ENCODE assay signal across 10 cellular contexts in the genomic region with DNA sequence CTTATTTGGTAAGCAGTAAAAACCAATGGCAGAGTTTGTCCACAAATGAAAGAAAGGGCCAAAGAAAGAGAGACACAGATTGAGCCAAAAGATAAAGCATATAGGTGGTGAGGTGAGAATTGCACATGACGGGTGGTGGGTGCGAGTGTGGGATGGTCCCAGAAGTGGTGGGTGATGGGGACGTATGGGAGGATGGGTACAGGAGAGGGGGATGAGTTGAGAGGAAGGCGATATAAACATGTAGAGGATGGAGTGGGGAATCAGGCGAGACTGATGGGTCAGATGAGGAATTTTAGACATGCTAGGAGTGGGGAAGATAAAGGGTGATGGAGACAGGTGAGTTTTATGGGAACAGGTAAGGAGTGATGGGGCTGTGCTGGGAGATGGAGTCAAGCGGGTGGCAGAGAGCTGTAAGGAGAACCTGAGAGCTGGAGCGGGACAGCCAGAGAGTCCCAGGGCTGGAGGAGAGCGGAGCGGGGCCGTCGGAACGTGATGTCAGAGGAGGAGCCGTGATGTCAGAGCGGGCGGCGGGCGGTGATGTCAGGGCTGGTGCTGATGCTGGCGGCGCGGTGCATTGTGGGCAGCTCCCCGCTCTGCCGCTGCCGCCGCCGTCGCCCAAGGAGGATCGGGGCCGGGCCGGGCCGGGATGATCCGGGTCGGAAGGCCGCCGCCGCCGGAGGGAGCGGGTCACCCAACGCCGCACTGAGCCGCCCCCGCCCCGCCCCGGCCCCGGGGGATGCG.
DNase-seq lines count a peak whose midpoint lies in the region; ATAC-seq lines count a peak whose summit lies in the region.
"Had no signal": no experiment of that assay in that cellular context is flagged by ENCODE, and none has a peak within 500 bp of the region (broad histone marks: within the 10 kb centered on the region; RNA-seq: fewer than 3 reads in every experiment).

A gene (plus strand): TSS at position 574 of the 741 bp plus-strand sequence. CDS start 3,180 bp downstream, outside the sequence.

- peaks cover 12% of the 10 kb centered on the region for H3K4me1 Mint-ChIP-seq in stimulated activated effector memory CD8-positive, alpha-beta T cell treated with anti-CD3 and anti-CD28 coated beads, Interleukin-12 subunit alpha, Interleukin-12 subunit beta, amount 100 ng/mL, for 72 hours

- no peaks in the 10 kb centered on the region for H3K36me3 Mint-ChIP-seq in stimulated activated effector memory CD8-positive, alpha-beta T cell treated with anti-CD3 and anti-CD28 coated beads, Interleukin-12 subunit alpha, Interleukin-12 subunit beta, amount 100 ng/mL, for 72 hours

- DNase-seq in activated effector memory CD4-positive, alpha-beta T cell treated with anti-CD3 and anti-CD28 coated beads, Interleukin-2, amount 50 U/mL, for 16 hours, result peak; percentile 75
- no peak for DNase-seq in activated effector memory CD4-positive, alpha-beta T cell treated with Interleukin-2 at 50 U/mL for 16 hours
- peak; percentile 64 for DNase-seq in NCI-H510A (lab: John Stamatoyannopoulos, UW)
- DNase-seq in effector CD8-positive, alpha-beta T cell (lab: John Stamatoyannopoulos, UW), result peak; percentile 16
- no peak for DNase-seq in stimulated activated effector memory CD8-positive, alpha-beta T cell treated with anti-CD3 and anti-CD28 coated beads, Interleukin-12 subunit alpha, Interleukin-12 subunit beta, amount 100 ng/mL, for 72 hours (ENCODE audit: low spot score in 2 of 2)
- DNase-seq in HuH-7.5 (ENCODE audit: low spot score), result no peak
- no peak for DNase-seq in effector CD4-positive, alpha-beta T cell
- DNase-seq: NCI-H2029, SW 1271 had no signal

- ATAC-seq in stimulated activated effector memory CD8-positive, alpha-beta T cell treated with anti-CD3 and anti-CD28 coated beads, Interleukin-12 subunit alpha, Interleukin-12 subunit beta, amount 100 ng/mL, for 72 hours, result peak; percentile 11
- ATAC-seq in GM18511 (IDR thresholded peaks at IDR 0.05; ENCODE audit: unreplicated experiment), result no peak

- no peak within 1 kb of the TSS for H3K4me3 Mint-ChIP-seq in stimulated activated effector memory CD8-positive, alpha-beta T cell treated with anti-CD3 and anti-CD28 coated beads, Interleukin-12 subunit alpha, Interleukin-12 subunit beta, amount 100 ng/mL, for 72 hours

- peaks cover 5% of the 10 kb centered on the region for H3K9me3 Mint-ChIP-seq in stimulated activated effector memory CD8-positive, alpha-beta T cell treated with anti-CD3 and anti-CD28 coated beads, Interleukin-12 subunit alpha, Interleukin-12 subunit beta, amount 100 ng/mL, for 72 hours

- H3K27ac Mint-ChIP-seq in stimulated activated effector memory CD8-positive, alpha-beta T cell treated with anti-CD3 and anti-CD28 coated beads, Interleukin-12 subunit alpha, Interleukin-12 subunit beta, amount 100 ng/mL, for 72 hours, result no peak within 1 kb of the TSS

Comparison
In these comparisons a context has a peak if more than half of its experiments do, and no peak if none do; other contexts are left out.
1. DNase-seq: peak in activated effector memory CD4-positive, alpha-beta T cell treated with anti-CD3 and anti-CD28 coated beads, Interleukin-2, amount 50 U/mL, for 16 hours (single experiment), NCI-H510A (single experiment) and effector CD8-positive, alpha-beta T cell (single experiment); none in activated effector memory CD4-positive, alpha-beta T cell treated with Interleukin-2 at 50 U/mL for 16 hours (single experiment), stimulated activated effector memory CD8-positive, alpha-beta T cell treated with anti-CD3 and anti-CD28 coated beads, Interleukin-12 subunit alpha, Interleukin-12 subunit beta, amount 100 ng/mL, for 72 hours (0 of 2), HuH-7.5 (single experiment) and effector CD4-positive, alpha-beta T cell (single experiment).